ENCODE assay signal across 1 cellular context in genomic region chr13:30020726-30021312, GRCh38.
TF ChIP-seq lines count a peak whose summit lies in the region.

No MANE protein-coding gene starts in this region.

TF ChIP-seq in SK-N-SH treated with all-trans-retinoic acid at 6 μM for 48 hours, 23 proteins besides CTCF, POLR2A, EP300 and RAD21 (continued from another document):
- no peak for TF ChIP-seq POU6F1 (CRISPR knock-in tag; IDR thresholded peaks at IDR 0.05; ENCODE audit: borderline replicate concordance, low read depth)
